20 cellular contexts compared by ENCODE assay signal in the genomic region with DNA sequence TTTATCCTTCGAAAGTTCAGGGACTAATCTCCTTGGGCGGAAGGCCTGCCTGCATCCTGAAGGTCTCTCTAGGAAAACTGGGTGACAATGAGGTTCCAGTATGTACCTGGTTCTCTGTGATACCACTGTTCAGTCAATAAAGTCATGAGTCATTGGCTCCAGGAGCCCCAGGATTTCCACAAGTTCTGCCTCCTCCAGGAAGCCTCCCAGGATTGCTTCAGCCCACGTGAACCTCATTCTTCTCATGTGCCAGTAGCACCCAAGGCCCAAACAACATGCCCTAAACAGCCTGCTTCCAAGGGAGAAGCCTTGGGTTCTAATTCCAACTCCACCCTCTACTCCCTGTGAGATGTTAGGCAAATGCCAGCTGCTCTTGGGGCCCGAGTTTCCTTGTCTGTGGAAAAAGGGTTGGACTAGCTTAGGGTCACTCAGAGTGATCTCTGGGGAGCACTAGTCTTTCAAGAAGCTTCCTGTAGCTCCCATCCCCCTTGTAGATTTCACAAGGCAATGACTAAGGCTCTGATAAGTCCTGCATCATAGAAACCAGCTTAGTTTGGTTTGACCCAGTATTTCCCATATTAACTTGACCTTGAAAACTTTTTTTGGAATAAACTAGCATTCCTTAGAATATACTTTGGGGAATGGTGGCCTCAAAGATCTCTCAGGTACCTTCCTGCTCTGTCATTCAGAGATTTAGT.
"Had no signal": no experiment of that assay in that cellular context is flagged by ENCODE, and none has a peak within 500 bp of the region (broad histone marks: within the 10 kb centered on the region; RNA-seq: fewer than 3 reads in every experiment).

No MANE protein-coding gene starts in this region.

- DNase-seq: activated CD4-positive, alpha-beta T cell treated with anti-CD3 and anti-CD28 coated beads for 4 hours; activated CD8-positive, alpha-beta memory T cell treated with anti-CD3 and anti-CD28 coated beads, Interleukin-2, amount 50 U/mL, for 4 hours; activated CD8-positive, alpha-beta T cell treated with anti-CD3 and anti-CD28 coated beads for 36 hours; activated gamma-delta T cell; activated naive CD4-positive, alpha-beta T cell treated with anti-CD3 and anti-CD28 coated beads, Interleukin-2, amount 10 ng/mL, durations not matched to agents 7 days and 5 days; activated naive CD8-positive, alpha-beta T cell treated with anti-CD3 and anti-CD28 coated beads for 36 hours; brain microvascular endothelial cell; cerebellar nuclear complex; Karpas-422; MV-4-11; NCI-H1105; NCI-H1436 treated with DMSO at 0.1 percent for 48 hours; NCI-H187; NCI-H2081; NCI-H510A treated with DMSO at 0.1 percent for 48 hours; NCI-H69; NK-92 treated with Interleukin-12 subunit alpha and Interleukin-12 subunit beta, amount 100 ng/mL, for 24 hours; SHP77 had no signal

- ATAC-seq: activated CD4-positive, CD25-positive, alpha-beta regulatory T cell treated with anti-CD3 and anti-CD28 coated beads, Interleukin-2, amount 50 U/mL, for 24 hours; activated CD8-positive, alpha-beta T cell treated with anti-CD3 and anti-CD28 coated beads for 36 hours had no signal

- FAIRE-seq: RCC 7860 had no signal

- H3K27ac ChIP-seq: brain microvascular endothelial cell had no signal

- H3K36me3 ChIP-seq: brain microvascular endothelial cell had no signal
